ENCODE assay signal across 21 cellular contexts in genomic region chr15:39886418-39886817, GRCh38.
"Had no signal": no experiment of that assay in that cellular context is flagged by ENCODE, and none has a peak within 500 bp of the region (broad histone marks: within the 10 kb centered on the region; RNA-seq: fewer than 3 reads in every experiment).

No MANE protein-coding gene starts in this region.

- H3K9me3 ChIP-seq: left lung, right atrium auricular region, suprapubic skin, transverse colon, uterus had no signal

- H3K36me3 Mint-ChIP-seq: activated naive CD4-positive, alpha-beta T cell treated with anti-CD3 and anti-CD28 coated beads, Interleukin-2, amount 10 ng/mL, durations not matched to agents 7 days and 5 days had no signal

- ATAC-seq: activated CD4-positive, CD25-positive, alpha-beta regulatory T cell treated with anti-CD3 and anti-CD28 coated beads, Interleukin-2, amount 50 U/mL, for 24 hours; activated T-cell treated with anti-CD3 and anti-CD28 coated beads, Interleukin-2, amount 50 U/mL, for 4 hours; left lung had no signal

- H3K27me3 ChIP-seq: cardiac muscle cell, hepatocyte, left lung, right atrium auricular region, suprapubic skin, transverse colon, uterus had no signal

- H3K27me3 Mint-ChIP-seq: dendritic cell treated with granulocyte-macrophage colony-stimulating factor and Interleukin-4, amounts not matched to agents 40 ng/mL and 50 ng/mL, for 4 days had no signal

- H3K27ac ChIP-seq: cardiac muscle cell, hepatocyte, left lung, right atrium auricular region, suprapubic skin, transverse colon, uterus had no signal

- H3K4me1 ChIP-seq: right atrium auricular region, suprapubic skin, uterus had no signal

- H3K36me3 ChIP-seq: cardiac muscle cell, left lung, right atrium auricular region, suprapubic skin, transverse colon, uterus had no signal

- H3K27ac Mint-ChIP-seq: activated naive CD4-positive, alpha-beta T cell treated with anti-CD3 and anti-CD28 coated beads, Interleukin-2, amount 10 ng/mL, durations not matched to agents 7 days and 5 days; dendritic cell treated with granulocyte-macrophage colony-stimulating factor and Interleukin-4, amounts not matched to agents 40 ng/mL and 50 ng/mL, for 4 days; stimulated activated naive CD8-positive, alpha-beta T cell treated with anti-CD3 and anti-CD28 coated beads, Interleukin-15, Interleukin-2, amounts not matched to agents 100 ng/mL and 50 ng/mL, for 24 hours had no signal

- H3K4me3 Mint-ChIP-seq: activated naive CD4-positive, alpha-beta T cell treated with anti-CD3 and anti-CD28 coated beads, Interleukin-2, amount 10 ng/mL, durations not matched to agents 7 days and 5 days; activated T-cell treated with anti-CD3 and anti-CD28 coated beads, Interleukin-2, amount 50 U/mL, for 4 hours; dendritic cell treated with granulocyte-macrophage colony-stimulating factor and Interleukin-4, amounts not matched to agents 40 ng/mL and 50 ng/mL, for 4 days; stimulated activated naive CD8-positive, alpha-beta T cell treated with anti-CD3 and anti-CD28 coated beads, Interleukin-15, Interleukin-2, amounts not matched to agents 100 ng/mL and 50 ng/mL, for 24 hours had no signal

- H3K4me3 ChIP-seq: cardiac muscle cell, hepatocyte, left lung, right atrium auricular region, suprapubic skin, transverse colon, uterus had no signal

- DNase-seq: activated CD4-positive, alpha-beta T cell treated with anti-CD3 and anti-CD28 coated beads, Interleukin-2, amount 50 U/mL, for 1 hour; activated CD8-positive, alpha-beta memory T cell treated with anti-CD3 and anti-CD28 coated beads, Interleukin-2, amount 50 U/mL, for 4 hours; activated naive CD4-positive, alpha-beta T cell treated with anti-CD3 and anti-CD28 coated beads, Interleukin-2, amount 10 ng/mL, durations not matched to agents 7 days and 5 days; activated T-cell treated with anti-CD3 and anti-CD28 coated beads, Interleukin-2, amount 50 U/mL, for 4 hours; aorta; effector CD8-positive, alpha-beta T cell; left lung; occipital lobe; posterior cingulate gyrus; stimulated activated CD4-positive, alpha-beta T cell treated with anti-CD3 and anti-CD28 coated beads, Interleukin-2, amount 100 ng/mL, for 24 hours; T1000; transverse colon; uterus had no signal

- H3K9me3 Mint-ChIP-seq: activated naive CD4-positive, alpha-beta T cell treated with anti-CD3 and anti-CD28 coated beads, Interleukin-2, amount 10 ng/mL, durations not matched to agents 7 days and 5 days; activated T-cell treated with anti-CD3 and anti-CD28 coated beads, Interleukin-2, amount 50 U/mL, for 4 hours; dendritic cell treated with granulocyte-macrophage colony-stimulating factor and Interleukin-4, amounts not matched to agents 40 ng/mL and 50 ng/mL, for 4 days; stimulated activated naive CD8-positive, alpha-beta T cell treated with anti-CD3 and anti-CD28 coated beads, Interleukin-15, Interleukin-2, amounts not matched to agents 100 ng/mL and 50 ng/mL, for 24 hours had no signal

- FAIRE-seq: endothelial cell of umbilical vein had no signal

- H3K4me1 Mint-ChIP-seq: activated naive CD4-positive, alpha-beta T cell treated with anti-CD3 and anti-CD28 coated beads, Interleukin-2, amount 10 ng/mL, durations not matched to agents 7 days and 5 days had no signal
